16 cellular contexts compared by ENCODE assay signal in genomic region chr5:14164164-14164720, GRCh38.
"Had no signal": no experiment of that assay in that cellular context is flagged by ENCODE, and none has a peak within 500 bp of the region (broad histone marks: within the 10 kb centered on the region; RNA-seq: fewer than 3 reads in every experiment).

No MANE protein-coding gene starts in this region.

- ATAC-seq: esophagus mucosa; mucosa of descending colon; naive thymus-derived CD8-positive, alpha-beta T cell; stimulated activated memory B cell treated with anti-CD40 and anti-IgM and Interleukin-4, amounts not matched to agents 10 μg/mL and 1 μg/mL and 100 μg/mL, for 72 hours had no signal

- H3K27me3 ChIP-seq: ascending aorta, tibial artery, uterus had no signal

- H3K4me3 ChIP-seq: ascending aorta, mucosa of descending colon, tibial artery, uterus had no signal

- DNase-seq: activated CD4-positive, alpha-beta memory T cell treated with anti-CD3 and anti-CD28 coated beads, Interleukin-2, amount 10 ng/mL, durations not matched to agents 7 days and 5 days; activated CD4-positive, alpha-beta T cell treated with anti-CD3 and anti-CD28 coated beads for 4 hours; activated naive CD4-positive, alpha-beta T cell treated with anti-CD3 and anti-CD28 coated beads, Interleukin-2, amount 10 ng/mL, durations not matched to agents 7 days and 5 days; activated T-cell treated with anti-CD3 and anti-CD28 coated beads, Interleukin-2, amount 50 U/mL, for 24 hours; hippocampal formation; mammary epithelial cell; mucosa of descending colon; naive thymus-derived CD8-positive, alpha-beta T cell; stimulated activated CD4-positive, alpha-beta T cell treated with anti-CD3 and anti-CD28 coated beads, Interleukin-2, amount 100 ng/mL, for 48 hours; tibial artery; uterus had no signal

- H3K36me3 ChIP-seq: ascending aorta, tibial artery, uterus had no signal

- H3K27ac ChIP-seq: ascending aorta, parathyroid adenoma, tibial artery, uterus had no signal

- H2AFZ ChIP-seq: parathyroid adenoma had no signal

- FAIRE-seq: keratinocyte had no signal

- H3K9ac ChIP-seq: parathyroid adenoma had no signal

- H3K9me3 ChIP-seq: ascending aorta, tibial artery, uterus had no signal
